ENCODE assay signal across 14 cellular contexts in genomic region chr1:78377356-78377928, GRCh38.
A peak's percentile ranks its signal among the peaks of the same experiment; 100 is the strongest.
DNase-seq lines count a peak whose midpoint lies in the region; ATAC-seq and TF ChIP-seq lines count a peak whose summit lies in the region.
"Had no signal": no experiment of that assay in that cellular context is flagged by ENCODE, and none has a peak within 500 bp of the region (broad histone marks: within the 10 kb centered on the region; RNA-seq: fewer than 3 reads in every experiment).

No MANE protein-coding gene starts in this region.

- no peak overlapping the region for H3K4me2 ChIP-seq in mammary epithelial cell (ENCODE audit: insufficient read depth, low read depth, low read length)
- H3K4me2 ChIP-seq: BLaER1 treated with 17β-estradiol and CSF1 and Interleukin-3, amounts not matched to agents 10 nM and 100 nM had no signal

- no peaks in the 10 kb centered on the region for H3K79me2 ChIP-seq in mammary epithelial cell (ENCODE audit: insufficient read depth, low read length)

- TF ChIP-seq CTCF in mammary epithelial cell (conservative IDR thresholded peaks at IDR 0.05 in 1 of 2, IDR thresholded peaks at IDR 0.05 in 1 of 2; ENCODE audit: extremely low read depth in 1 of 2, insufficient read depth in 1 of 2, low read depth in 1 of 2, low read length in 2 of 2) = peak in 1 of 2 donors; percentile 7

- no peaks in the 10 kb centered on the region for H3K9me3 ChIP-seq in mammary epithelial cell (replicated peaks; ENCODE audit: insufficient read depth, low read length)
- H3K9me3 ChIP-seq: BLaER1 treated with 17β-estradiol and CSF1 and Interleukin-3, amounts not matched to agents 10 nM and 100 nM; esophagus muscularis mucosa; testis had no signal

- no peaks in the 10 kb centered on the region for H3K27me3 Mint-ChIP-seq in activated T-helper 2 cell treated with anti-CD3 and anti-CD28 coated beads, Interferon-gamma antibody, Interleukin-2, Interleukin-4, amounts not matched to agents 10 μg/mL and 5 μg/mL and 100 μg/mL, durations not matched to agents 14 hours and 24 hours and 36 hours (ENCODE audit: low read depth)

- H3K27ac Mint-ChIP-seq in activated T-helper 2 cell treated with anti-CD3 and anti-CD28 coated beads, Interferon-gamma antibody, Interleukin-2, Interleukin-4, amounts not matched to agents 10 μg/mL and 5 μg/mL and 100 μg/mL, durations not matched to agents 14 hours and 24 hours and 36 hours = no peak overlapping the region

- peaks cover 5% of the 10 kb centered on the region for H3K27me3 ChIP-seq in mammary epithelial cell (ENCODE audit: insufficient read depth, low read length)
- H3K27me3 ChIP-seq: BLaER1 treated with 17β-estradiol and CSF1 and Interleukin-3, amounts not matched to agents 10 nM and 100 nM; esophagus muscularis mucosa; testis had no signal

- CTCF ChIA-PET in mammary epithelial cell (lab: Charles Lee; ENCODE audit: low non-redundant PET) = no interaction called here

- no TSS peak for BruUV-seq in mammary epithelial cell (replicated peaks; lab: Mats Ljungman, UMichigan)

- dilution Hi-C loops in mammary epithelial cell (cut with HindIII; ENCODE audit: low sequenced_read_pairs) = no loop called here

- H4K20me1 ChIP-seq in mammary epithelial cell (ENCODE audit: insufficient read depth, low read length) = no peaks in the 10 kb centered on the region
- H4K20me1 ChIP-seq: BLaER1 treated with 17β-estradiol and CSF1 and Interleukin-3, amounts not matched to agents 10 nM and 100 nM had no signal

- peak; percentile 36 for DNase-seq in mammary epithelial cell
- DNase-seq in activated T-helper 2 cell treated with anti-CD3 and anti-CD28 coated beads, Interferon-gamma antibody, Interleukin-2, Interleukin-4, amounts not matched to agents 10 μg/mL and 5 μg/mL and 100 μg/mL, durations not matched to agents 14 hours and 24 hours and 36 hours (ENCODE audit: low spot score) = no peak
- no peak for DNase-seq in medulla oblongata (ENCODE audit: extremely low spot score)
- DNase-seq in activated CD8-positive, alpha-beta memory T cell treated with anti-CD3 and anti-CD28 coated beads, Interleukin-2, amount 50 U/mL, for 48 hours = no peak
- DNase-seq in activated CD4-positive, alpha-beta T cell treated with anti-CD3 and anti-CD28 coated beads for 4 hours = no peak
- DNase-seq: NCI-H2081 treated with DMSO at 0.1 percent for 48 hours, nucleus accumbens, SIG-M5, testis had no signal

- H3K9ac ChIP-seq in mammary epithelial cell (ENCODE audit: insufficient read depth, low read length) = no peak overlapping the region
- H3K9ac ChIP-seq: BLaER1 treated with 17β-estradiol and CSF1 and Interleukin-3, amounts not matched to agents 10 nM and 100 nM had no signal

- H3K36me3 ChIP-seq in mammary epithelial cell (ENCODE audit: insufficient read depth, low read length) = no peaks in the 10 kb centered on the region
- H3K36me3 ChIP-seq: BLaER1 treated with 17β-estradiol and CSF1 and Interleukin-3, amounts not matched to agents 10 nM and 100 nM; esophagus muscularis mucosa had no signal

- in situ Hi-C loops in mammary epithelial cell (cut with MboI; ENCODE audit: low sequenced_read_pairs in 2 of 2) = no loop called here

- H3K9me3 Mint-ChIP-seq in activated T-helper 2 cell treated with anti-CD3 and anti-CD28 coated beads, Interferon-gamma antibody, Interleukin-2, Interleukin-4, amounts not matched to agents 10 μg/mL and 5 μg/mL and 100 μg/mL, durations not matched to agents 14 hours and 24 hours and 36 hours = no peaks in the 10 kb centered on the region

- ATAC-seq in GM18519 (IDR thresholded peaks at IDR 0.05; ENCODE audit: low FRiP score, unreplicated experiment) = peak; percentile 42
- peak; percentile 81 for ATAC-seq in GM21529 (IDR thresholded peaks at IDR 0.05; ENCODE audit: unreplicated experiment)
- peak; percentile 97 for ATAC-seq in HG03159 (IDR thresholded peaks at IDR 0.05; ENCODE audit: unreplicated experiment)

- no peak overlapping the region for H3K4me3 Mint-ChIP-seq in activated T-helper 2 cell treated with anti-CD3 and anti-CD28 coated beads, Interferon-gamma antibody, Interleukin-2, Interleukin-4, amounts not matched to agents 10 μg/mL and 5 μg/mL and 100 μg/mL, durations not matched to agents 14 hours and 24 hours and 36 hours (ENCODE audit: low read depth)

- H3K4me1 ChIP-seq in mammary epithelial cell (ENCODE audit: insufficient read depth, low read length) = no peaks in the 10 kb centered on the region
- H3K4me1 ChIP-seq: BLaER1 treated with 17β-estradiol and CSF1 and Interleukin-3, amounts not matched to agents 10 nM and 100 nM; esophagus muscularis mucosa; testis had no signal

- no peak overlapping the region for H3K27ac ChIP-seq in mammary epithelial cell (ENCODE audit: insufficient read depth, low read depth, low read length)
- H3K27ac ChIP-seq: BLaER1 treated with 17β-estradiol and CSF1 and Interleukin-3, amounts not matched to agents 10 nM and 100 nM; esophagus muscularis mucosa; testis had no signal

- H3K4me1 Mint-ChIP-seq in activated T-helper 2 cell treated with anti-CD3 and anti-CD28 coated beads, Interferon-gamma antibody, Interleukin-2, Interleukin-4, amounts not matched to agents 10 μg/mL and 5 μg/mL and 100 μg/mL, durations not matched to agents 14 hours and 24 hours and 36 hours (ENCODE audit: low read depth) = no peaks in the 10 kb centered on the region

- H2AFZ ChIP-seq in mammary epithelial cell (ENCODE audit: low read depth, low read length) = no peak overlapping the region

- H3K4me3 ChIP-seq in mammary epithelial cell (replicated peaks in 1 of 3; ENCODE audit: insufficient read depth in 1 of 3, low read depth in 2 of 3, low read length in 3 of 3) = no peak overlapping the region
- H3K4me3 ChIP-seq: BLaER1 treated with 17β-estradiol and CSF1 and Interleukin-3, amounts not matched to agents 10 nM and 100 nM; esophagus muscularis mucosa; testis had no signal

- no peaks in the 10 kb centered on the region for H3K36me3 Mint-ChIP-seq in activated T-helper 2 cell treated with anti-CD3 and anti-CD28 coated beads, Interferon-gamma antibody, Interleukin-2, Interleukin-4, amounts not matched to agents 10 μg/mL and 5 μg/mL and 100 μg/mL, durations not matched to agents 14 hours and 24 hours and 36 hours (ENCODE audit: low read depth)

- intact Hi-C loops in mammary epithelial cell (cut with micrococcal nuclease) = no loop called here
- intact Hi-C loops in activated T-helper 2 cell treated with anti-CD3 and anti-CD28 coated beads, Interferon-gamma antibody, Interleukin-2, Interleukin-4, amounts not matched to agents 10 μg/mL and 5 μg/mL and 100 μg/mL, durations not matched to agents 14 hours and 24 hours and 36 hours (cut with micrococcal nuclease) = no loop called here

Comparison
In these comparisons a context has a peak if more than half of its experiments do, and no peak if none do; other contexts are left out.
1. ATAC-seq: peak in every context shown above with its lines; median percentile 97 in HG03159; 81 in GM21529; 42 in GM18519.